Comparison of ENCODE assay signal across 28 cellular contexts in the genomic region with DNA sequence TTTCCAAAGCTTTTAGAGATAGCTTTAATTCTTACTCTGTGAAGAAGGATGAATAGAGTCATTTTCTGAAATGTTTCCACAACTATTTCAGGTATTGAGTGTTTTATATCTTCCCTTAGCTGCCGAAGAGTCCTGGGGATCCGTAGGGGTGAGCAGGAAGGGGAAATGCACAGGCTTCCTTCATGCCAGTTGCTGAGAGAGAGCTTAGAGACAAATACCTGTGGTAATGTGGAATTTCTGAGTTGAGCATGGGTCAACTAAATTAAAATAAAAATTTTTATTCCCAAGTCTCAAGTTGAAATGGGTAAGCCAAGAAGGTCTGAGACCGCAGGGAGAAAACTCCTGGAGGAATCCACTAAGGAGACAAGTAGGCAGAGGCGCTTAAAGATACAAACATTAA.
"Had no signal": no experiment of that assay in that cellular context is flagged by ENCODE, and none has a peak within 500 bp of the region (broad histone marks: within the 10 kb centered on the region; RNA-seq: fewer than 3 reads in every experiment).

No MANE protein-coding gene starts in this region.

- H3K36me3 Mint-ChIP-seq: activated CD8-positive, alpha-beta memory T cell treated with anti-CD3 and anti-CD28 coated beads, Interleukin-2, amount 10 ng/mL, durations not matched to agents 7 days and 5 days; activated naive CD4-positive, alpha-beta T cell treated with anti-CD3 and anti-CD28 coated beads, Interleukin-2, amount 50 U/mL, for 24 hours; naive B cell had no signal

- H3K4me1 Mint-ChIP-seq: activated CD4-positive, alpha-beta T cell treated with anti-CD3 and anti-CD28 coated beads, Interleukin-2, amount 10 ng/mL, durations not matched to agents 7 days and 5 days; activated CD8-positive, alpha-beta memory T cell treated with anti-CD3 and anti-CD28 coated beads, Interleukin-2, amount 10 ng/mL, durations not matched to agents 7 days and 5 days; activated naive CD4-positive, alpha-beta T cell treated with anti-CD3 and anti-CD28 coated beads, Interleukin-2, amount 50 U/mL, for 24 hours; neural crest cell had no signal

- H3K27ac Mint-ChIP-seq: activated CD4-positive, alpha-beta T cell treated with anti-CD3 and anti-CD28 coated beads, Interleukin-2, amount 10 ng/mL, durations not matched to agents 7 days and 5 days; activated CD8-positive, alpha-beta memory T cell treated with anti-CD3 and anti-CD28 coated beads, Interleukin-2, amount 10 ng/mL, durations not matched to agents 7 days and 5 days; activated CD8-positive, alpha-beta T cell treated with anti-CD3 and anti-CD28 coated beads for 36 hours; activated naive CD4-positive, alpha-beta T cell treated with anti-CD3 and anti-CD28 coated beads, Interleukin-2, amount 50 U/mL, for 24 hours; type B pancreatic cell had no signal

- H3K4me1 ChIP-seq: adrenal gland, body of pancreas had no signal

- H3K36me3 ChIP-seq: adrenal gland, cardiac muscle cell, thoracic aorta had no signal

- H3K9me3 Mint-ChIP-seq: activated CD4-positive, alpha-beta T cell treated with anti-CD3 and anti-CD28 coated beads, Interleukin-2, amount 10 ng/mL, durations not matched to agents 7 days and 5 days; activated CD8-positive, alpha-beta T cell treated with anti-CD3 and anti-CD28 coated beads for 36 hours; activated naive CD4-positive, alpha-beta T cell treated with anti-CD3 and anti-CD28 coated beads, Interleukin-2, amount 50 U/mL, for 24 hours; naive B cell had no signal

- H3K27me3 ChIP-seq: adrenal gland, body of pancreas, cardiac muscle cell had no signal

- H3K4me3 Mint-ChIP-seq: activated CD4-positive, alpha-beta T cell treated with anti-CD3 and anti-CD28 coated beads, Interleukin-2, amount 10 ng/mL, durations not matched to agents 7 days and 5 days; activated CD8-positive, alpha-beta memory T cell treated with anti-CD3 and anti-CD28 coated beads, Interleukin-2, amount 10 ng/mL, durations not matched to agents 7 days and 5 days; activated CD8-positive, alpha-beta T cell treated with anti-CD3 and anti-CD28 coated beads for 36 hours; activated naive CD4-positive, alpha-beta T cell treated with anti-CD3 and anti-CD28 coated beads, Interleukin-2, amount 50 U/mL, for 24 hours; naive B cell; neural crest cell; type B pancreatic cell had no signal

- H3K9me3 ChIP-seq: adrenal gland, body of pancreas, thoracic aorta had no signal

- H3K27me3 Mint-ChIP-seq: activated CD4-positive, alpha-beta T cell treated with anti-CD3 and anti-CD28 coated beads, Interleukin-2, amount 10 ng/mL, durations not matched to agents 7 days and 5 days; activated CD8-positive, alpha-beta memory T cell treated with anti-CD3 and anti-CD28 coated beads, Interleukin-2, amount 10 ng/mL, durations not matched to agents 7 days and 5 days; activated CD8-positive, alpha-beta T cell treated with anti-CD3 and anti-CD28 coated beads for 36 hours; activated naive CD4-positive, alpha-beta T cell treated with anti-CD3 and anti-CD28 coated beads, Interleukin-2, amount 50 U/mL, for 24 hours had no signal

- DNase-seq: activated CD4-positive, alpha-beta T cell treated with anti-CD3 and anti-CD28 coated beads, Interleukin-2, amount 10 ng/mL, durations not matched to agents 7 days and 5 days; activated CD8-positive, alpha-beta memory T cell treated with anti-CD3 and anti-CD28 coated beads, Interleukin-2, amount 10 ng/mL, durations not matched to agents 7 days and 5 days; activated CD8-positive, alpha-beta T cell treated with anti-CD3 and anti-CD28 coated beads for 36 hours; activated gamma-delta T cell; activated T-cell treated with anti-CD3 and anti-CD28 coated beads for 4 hours; adrenal gland; body of pancreas; dermis blood vessel endothelial cell; effector CD8-positive, alpha-beta T cell; foreskin melanocyte; glutamatergic neuron; hippocampal formation; left ventricle myocardium superior; mammary epithelial cell; naive B cell; occipital lobe; posterior cingulate gyrus; stimulated activated CD4-positive, alpha-beta T cell treated with anti-CD3 and anti-CD28 coated beads, Interleukin-4, amount 100 ng/mL, for 24 hours; stimulated activated naive CD4-positive, alpha-beta T cell treated with Interleukin-2 at 50 U/mL for 16 hours had no signal

- ATAC-seq: activated CD4-positive, CD25-positive, alpha-beta regulatory T cell treated with anti-CD3 and anti-CD28 coated beads, Interleukin-2, amount 50 U/mL, for 24 hours; activated CD8-positive, alpha-beta memory T cell treated with anti-CD3 and anti-CD28 coated beads, Interleukin-2, amount 10 ng/mL, durations not matched to agents 7 days and 5 days; activated CD8-positive, alpha-beta T cell treated with anti-CD3 and anti-CD28 coated beads for 36 hours; body of pancreas; esophagus mucosa; left ventricle myocardium superior; SK-N-SH treated with all-trans-retinoic acid at 6 μM for 48 hours had no signal

- H3K4me3 ChIP-seq: adrenal gland, body of pancreas, cardiac muscle cell, thoracic aorta had no signal

- H3K27ac ChIP-seq: adrenal gland, body of pancreas, cardiac muscle cell, thoracic aorta, VCaP had no signal
